ENCODE assay signal across 11 cellular contexts in the genomic region with DNA sequence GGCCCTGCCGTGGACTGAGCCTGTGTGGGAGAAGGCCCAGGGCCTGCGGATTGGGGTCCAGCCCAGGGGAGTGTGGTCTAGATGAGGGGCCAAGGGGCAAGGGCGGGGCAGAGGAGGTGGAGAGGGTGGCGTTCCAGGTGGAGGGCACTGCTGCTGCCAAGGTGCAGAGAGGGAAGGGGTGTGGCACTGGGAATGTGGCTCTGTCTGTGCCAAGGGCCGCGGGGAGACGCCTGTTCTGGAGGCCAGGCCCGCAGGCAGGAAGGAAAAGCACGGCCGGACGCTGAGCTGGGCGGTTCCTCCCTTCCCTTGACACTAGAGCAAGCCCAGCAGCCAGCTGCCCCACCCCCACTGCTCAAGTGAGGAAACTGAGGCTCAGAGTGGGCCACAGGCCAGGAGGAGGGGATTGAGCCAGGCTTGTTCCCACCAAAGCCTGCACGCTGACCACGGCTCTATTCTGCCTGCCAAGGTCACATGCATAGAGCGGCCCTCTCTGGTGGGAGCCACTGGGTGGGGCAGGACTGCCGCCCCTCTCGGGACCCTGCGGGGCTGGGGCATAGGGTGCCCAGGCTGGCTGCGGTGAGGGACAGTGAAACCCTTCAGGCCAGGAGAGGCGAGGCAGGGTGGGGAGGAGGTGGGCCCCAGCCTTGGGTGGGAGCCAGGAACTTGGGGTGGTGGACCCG. TPM values are rescaled to one million over a fixed set of nuclear protein-coding genes. Genes with fewer than 3 reads are reported as not detected.
DNase-seq lines count a peak whose midpoint lies in the region; ATAC-seq, FAIRE-seq and TF ChIP-seq lines count a peak whose summit lies in the region.
"Had no signal": no experiment of that assay in that cellular context is flagged by ENCODE, and none has a peak within 500 bp of the region (broad histone marks: within the 10 kb centered on the region; RNA-seq: fewer than 3 reads in every experiment).

No MANE protein-coding gene starts in this region.

- no peaks in the 10 kb centered on the region for H4K20me1 ChIP-seq in endothelial cell of umbilical vein (replicated peaks; ENCODE audit: control insufficient read depth, extremely low read depth, insufficient read depth, low read length)

- H3K36me3 ChIP-seq in endothelial cell of umbilical vein (ENCODE audit: control insufficient read depth in 2 of 2, extremely low read depth in 1 of 2, insufficient read depth in 2 of 2, low read length in 2 of 2) (no peaks in the 10 kb centered on the region), upper lobe of left lung (no peaks in the 10 kb centered on the region)

- no peaks in the 10 kb centered on the region for H3K9me1 ChIP-seq in endothelial cell of umbilical vein (replicated peaks; ENCODE audit: control insufficient read depth, extremely low read depth, insufficient read depth, low read length)

- DNase-seq in RWPE1 (ENCODE audit: low spot score): peak; percentile 50
- DNase-seq in endothelial cell of umbilical vein (ENCODE audit: low read depth, low spot score): peak; percentile 43
- no peak for DNase-seq in memory B cell (ENCODE audit: low spot score in 2 of 2)
- peak; percentile 78 to 94 for DNase-seq in upper lobe of left lung
- no peak for DNase-seq in GF-D8 (lab: John Stamatoyannopoulos, UW)
- no peak for DNase-seq in activated CD4-positive, alpha-beta T cell treated with anti-CD3 and anti-CD28 coated beads for 1 hour
- DNase-seq: activated CD8-positive, alpha-beta T cell treated with anti-CD3 and anti-CD28 coated beads, Interleukin-2, amount 10 ng/mL, durations not matched to agents 7 days and 5 days; activated naive CD8-positive, alpha-beta T cell treated with anti-CD3 and anti-CD28 coated beads, Interleukin-2, amount 50 U/mL, for 24 hours; KBM-7 had no signal

- ATAC-seq in memory B cell (ENCODE audit: low read depth) (no peak), upper lobe of left lung (ENCODE audit: low FRiP score in 2 of 2) (peak; percentile 48 to 83), HG02678 (IDR thresholded peaks at IDR 0.05; ENCODE audit: unreplicated experiment) (no peak)
- ATAC-seq: activated CD8-positive, alpha-beta T cell treated with anti-CD3 and anti-CD28 coated beads, Interleukin-2, amount 10 ng/mL, durations not matched to agents 7 days and 5 days had no signal

- H3K27ac ChIP-seq in RWPE1 (peak overlapping the region; percentile 90), endothelial cell of umbilical vein (ENCODE audit: insufficient read depth, low read depth, low read length) (peak overlapping the region; percentile 35), upper lobe of left lung (peak overlapping the region; percentile 76 to 93 (median 83))

- no peaks in the 10 kb centered on the region for H3K27me3 Mint-ChIP-seq in memory B cell
- H3K27me3 Mint-ChIP-seq: activated naive CD8-positive, alpha-beta T cell treated with anti-CD3 and anti-CD28 coated beads, Interleukin-2, amount 50 U/mL, for 24 hours had no signal

- peaks cover 57% of the 10 kb centered on the region for H3K4me1 Mint-ChIP-seq in memory B cell

- CTCF ChIA-PET in RWPE1 (lab: Yijun Ruan, JAX): interaction anchor here (0.5 kb wide), 1 partner anchor 13 kb away, joined by 3 read pairs; a partner anchor contains a TSS
- CTCF ChIA-PET in endothelial cell of umbilical vein (lab: Charles Lee): no interaction called here

- peak overlapping the region; percentile 1 for H3K4me2 ChIP-seq in endothelial cell of umbilical vein (ENCODE audit: insufficient read depth, low read length)

- no peak overlapping the region for H3K9ac ChIP-seq in endothelial cell of umbilical vein (replicated peaks; ENCODE audit: extremely low read depth, insufficient read depth, low read length)

- BruUV-seq in endothelial cell of umbilical vein (replicated peaks; lab: Mats Ljungman, UMichigan): no TSS peak

- H3K4me3 ChIP-seq in endothelial cell of umbilical vein (replicated peaks in 1 of 3; ENCODE audit: insufficient read depth in 1 of 3, low read depth in 1 of 3, low read length in 3 of 3) (no peak overlapping the region), upper lobe of left lung (peak overlapping the region in 1 of 4 donors; percentile 8)

- H3K4me3 Mint-ChIP-seq in memory B cell: peak overlapping the region; percentile 60
- H3K4me3 Mint-ChIP-seq: activated CD8-positive, alpha-beta T cell treated with anti-CD3 and anti-CD28 coated beads, Interleukin-2, amount 10 ng/mL, durations not matched to agents 7 days and 5 days; activated naive CD8-positive, alpha-beta T cell treated with anti-CD3 and anti-CD28 coated beads, Interleukin-2, amount 50 U/mL, for 24 hours had no signal

- 19 to 44% methylated on average over 6 to 21 of the region's 21 CpGs for WGBS in upper lobe of left lung, 2 donors

- dilution Hi-C loops in endothelial cell of umbilical vein (cut with MboI; ENCODE audit: extremely low pct_ligation_motif_present, low sequenced_read_pairs): no loop called here

- H3K79me2 ChIP-seq in endothelial cell of umbilical vein (ENCODE audit: control insufficient read depth, insufficient read depth, low read length): peaks cover 16% of the 10 kb centered on the region

- H3K27me3 ChIP-seq in endothelial cell of umbilical vein (ENCODE audit: control insufficient read depth in 2 of 2, insufficient read depth in 2 of 2, low read length in 2 of 2) (no peaks in the 10 kb centered on the region), upper lobe of left lung (no peaks in the 10 kb centered on the region)

- H3K4me1 ChIP-seq in endothelial cell of umbilical vein (ENCODE audit: control insufficient read depth, extremely low read depth, insufficient read depth, low read length) (peaks cover 30% of the 10 kb centered on the region), upper lobe of left lung (peaks cover 86 to 92% (median 92%) of the 10 kb centered on the region in 4 donors)

- peak in 1 of 4 donors; percentile 41 for TF ChIP-seq EP300 in upper lobe of left lung (IDR thresholded peaks at IDR 0.05)

- TF ChIP-seq CTCF in RWPE1 (conservative IDR thresholded peaks at IDR 0.05; ENCODE audit: low read depth) (no peak), endothelial cell of umbilical vein (IDR thresholded peaks at IDR 0.05; ENCODE audit: extremely low read depth in 1 of 2, insufficient read depth in 1 of 2, low read depth in 1 of 2, low read length in 2 of 2) (no peak), upper lobe of left lung (IDR thresholded peaks at IDR 0.05) (no peak)

- no peaks in the 10 kb centered on the region for H3K9me3 Mint-ChIP-seq in memory B cell
- H3K9me3 Mint-ChIP-seq: activated naive CD8-positive, alpha-beta T cell treated with anti-CD3 and anti-CD28 coated beads, Interleukin-2, amount 50 U/mL, for 24 hours had no signal

- H3K27ac Mint-ChIP-seq in memory B cell: peak overlapping the region; percentile 77
- H3K27ac Mint-ChIP-seq: activated CD8-positive, alpha-beta T cell treated with anti-CD3 and anti-CD28 coated beads, Interleukin-2, amount 10 ng/mL, durations not matched to agents 7 days and 5 days; activated naive CD8-positive, alpha-beta T cell treated with anti-CD3 and anti-CD28 coated beads, Interleukin-2, amount 50 U/mL, for 24 hours had no signal

- no peaks in the 10 kb centered on the region for H3K9me3 ChIP-seq in endothelial cell of umbilical vein (replicated peaks; ENCODE audit: control insufficient read depth, insufficient read depth, low read length)
- no peaks in the 10 kb centered on the region for H3K9me3 ChIP-seq in upper lobe of left lung

- POLR2A ChIA-PET in RWPE1 (lab: Yijun Ruan, JAX; ENCODE audit: low non-redundant PET): no interaction called here
- POLR2A ChIA-PET in endothelial cell of umbilical vein (lab: Charles Lee): interaction anchor here (0.6 kb wide), 1 partner anchor 270 kb away, joined by 3 read pairs; no protein-coding TSS in a partner anchor

- TF ChIP-seq POLR2A in endothelial cell of umbilical vein (IDR thresholded peaks at IDR 0.05; ENCODE audit: low read depth, low read length): no peak
- peak in 1 of 4 donors; percentile 34 for TF ChIP-seq POLR2A in upper lobe of left lung (IDR thresholded peaks at IDR 0.05)

- intact Hi-C loops in endothelial cell of umbilical vein (cut with micrococcal nuclease): no loop called here

- no peaks in the 10 kb centered on the region for H3K36me3 Mint-ChIP-seq in memory B cell

- peak; percentile 93 for FAIRE-seq in endothelial cell of umbilical vein (lab: Jason Lieb, UNC)
- FAIRE-seq: GM12892 had no signal

- peak overlapping the region; percentile 71 for H2AFZ ChIP-seq in endothelial cell of umbilical vein (ENCODE audit: low read depth, low read length)

RNA-seq across cellular contexts. Expression of a gene that starts 13.0 kb away (rescaled TPM):
- total RNA-seq in endothelial cell of umbilical vein: 69.2 and 73.1 TPM in 2 replicates
- 62.9 and 73.9 TPM in 2 replicates for polyA plus RNA-seq in endothelial cell of umbilical vein
- polyA plus RNA-seq in endothelial cell of umbilical vein (2011; cell fraction: cytosol; rRNA removed): 21.9 and 32.7 TPM in 2 replicates
- polyA plus RNA-seq in endothelial cell of umbilical vein (2011; cell fraction: nucleus; rRNA removed): 220 and 232 TPM in 2 replicates
- polyA plus RNA-seq in endothelial cell of umbilical vein (2012): 24.3 and 30.0 TPM in 2 replicates
- polyA minus RNA-seq in endothelial cell of umbilical vein: 149 and 192 TPM in 2 replicates
- polyA minus RNA-seq in endothelial cell of umbilical vein (2011; cell fraction: cytosol; rRNA and poly(A)+ RNA removed): 7.4 TPM
- polyA minus RNA-seq in endothelial cell of umbilical vein (2011; cell fraction: nucleus; rRNA and poly(A)+ RNA removed): 74.5 and 84.1 TPM in 2 replicates
- total RNA-seq in upper lobe of left lung: 100 to 1,000 TPM in 3 of 6 donors, 10 to 100 TPM in 3; 59.1 to 358 (median 103) TPM

RNA-seq across cellular contexts. Expression of a gene that starts 37.8 kb away (rescaled TPM):
- total RNA-seq in endothelial cell of umbilical vein: 280 and 305 TPM in 2 replicates
- polyA plus RNA-seq in endothelial cell of umbilical vein: 219 and 240 TPM in 2 replicates
- polyA plus RNA-seq in endothelial cell of umbilical vein (2011; cell fraction: cytosol; rRNA removed): 224 and 238 TPM in 2 replicates
- 419 and 491 TPM in 2 replicates for polyA plus RNA-seq in endothelial cell of umbilical vein (2011; cell fraction: nucleus; rRNA removed)
- 207 and 220 TPM in 2 replicates for polyA plus RNA-seq in endothelial cell of umbilical vein (2012)
- polyA minus RNA-seq in endothelial cell of umbilical vein: 189 and 232 TPM in 2 replicates
- polyA minus RNA-seq in endothelial cell of umbilical vein (2011; cell fraction: cytosol; rRNA and poly(A)+ RNA removed): 23.2 TPM
- 162 and 211 TPM in 2 replicates for polyA minus RNA-seq in endothelial cell of umbilical vein (2011; cell fraction: nucleus; rRNA and poly(A)+ RNA removed)
- total RNA-seq in upper lobe of left lung: 100 to 1,000 TPM; 184 to 651 (median 290) TPM

RNA-seq across cellular contexts. Expression of a gene that starts 49.7 kb away (rescaled TPM):
- 49.0 and 52.1 TPM in 2 replicates for total RNA-seq in endothelial cell of umbilical vein
- 37.7 and 40.4 TPM in 2 replicates for polyA plus RNA-seq in endothelial cell of umbilical vein
- 36.9 and 45.5 TPM in 2 replicates for polyA plus RNA-seq in endothelial cell of umbilical vein (2011; cell fraction: cytosol; rRNA removed)
- 77.9 and 79.6 TPM in 2 replicates for polyA plus RNA-seq in endothelial cell of umbilical vein (2011; cell fraction: nucleus; rRNA removed)
- polyA plus RNA-seq in endothelial cell of umbilical vein (2012): 38.1 and 44.1 TPM in 2 replicates
- 26.4 and 28.3 TPM in 2 replicates for polyA minus RNA-seq in endothelial cell of umbilical vein
- polyA minus RNA-seq in endothelial cell of umbilical vein (2011; cell fraction: cytosol; rRNA and poly(A)+ RNA removed): 8.7 TPM
- polyA minus RNA-seq in endothelial cell of umbilical vein (2011; cell fraction: nucleus; rRNA and poly(A)+ RNA removed): 12.2 and 25.3 TPM in 2 replicates
- total RNA-seq in upper lobe of left lung: 10 to 100 TPM; 39.4 to 87.1 (median 60.1) TPM

Comparison
In these comparisons a context has a peak if more than half of its experiments do, and no peak if none do; other contexts are left out.
1. DNase-seq: peak in RWPE1 (single experiment), endothelial cell of umbilical vein (single experiment) and upper lobe of left lung (2 of 2); none in memory B cell (0 of 2), GF-D8 (single experiment) and activated CD4-positive, alpha-beta T cell treated with anti-CD3 and anti-CD28 coated beads for 1 hour (single experiment).
2. H3K27ac ChIP-seq: peak in every context shown above with its lines; median percentile 90 in RWPE1; 83 in upper lobe of left lung; 35 in endothelial cell of umbilical vein.
3. ATAC-seq: peak in upper lobe of left lung (2 of 2); none in memory B cell (single experiment) and HG02678 (single experiment).